Comparison of ENCODE assay signal across 18 cellular contexts in genomic region chrX:74510401-74510800, GRCh38.
DNase-seq lines count a peak whose midpoint lies in the region; ATAC-seq and TF ChIP-seq lines count a peak whose summit lies in the region.
"Had no signal": no experiment of that assay in that cellular context is flagged by ENCODE, and none has a peak within 500 bp of the region (broad histone marks: within the 10 kb centered on the region; RNA-seq: fewer than 3 reads in every experiment).

No MANE protein-coding gene starts in this region.

- DNase-seq in WTC11 (ENCODE audit: low spot score) (no peak), GM19238 (ENCODE audit: insufficient read length, low spot score) (no peak)
- no peak for DNase-seq in activated CD8-positive, alpha-beta memory T cell treated with anti-CD3 and anti-CD28 coated beads for 24 hours
- DNase-seq in CD4-positive, alpha-beta memory T cell = no peak
- DNase-seq: activated T-cell treated with anti-CD3 and anti-CD28 coated beads, Interleukin-2, amount 50 U/mL, for 48 hours; Calu3; mammary epithelial cell; NCI-H187; NCI-H69; stimulated activated CD4-positive, alpha-beta T cell treated with anti-CD3 and anti-CD28 coated beads, Interleukin-1b, Interleukin-23, amount 100 ng/mL, for 48 hours; T-cell had no signal

- no peaks in the 10 kb centered on the region for H3K9me3 ChIP-seq in CD4-positive, alpha-beta memory T cell (ENCODE audit: control insufficient read depth in 1 of 2, low read length in 2 of 2)
- H3K9me3 ChIP-seq: right atrium auricular region, thoracic aorta had no signal

- POLR2A ChIA-PET in WTC11 (lab: Charles Lee) = no interaction called here
- POLR2A ChIA-PET in CD4-positive, alpha-beta memory T cell (lab: Charles Lee; ENCODE audit: partially characterized antibody) = no interaction called here

- no peak overlapping the region for H3K4me3 ChIP-seq in CD4-positive, alpha-beta memory T cell (ENCODE audit: low read length in 2 of 2)
- H3K4me3 ChIP-seq: right atrium auricular region, thoracic aorta had no signal

- H3K27me3 Mint-ChIP-seq in WTC11 (ENCODE audit: low read depth) = no peaks in the 10 kb centered on the region; the same call in 1 of the 2 replicates
- no peaks in the 10 kb centered on the region for H3K27me3 Mint-ChIP-seq in CD4-positive, alpha-beta memory T cell

- H3K9me3 Mint-ChIP-seq in WTC11 = peaks cover 2% of the 10 kb centered on the region; the same call in 1 of the 2 replicates
- H3K9me3 Mint-ChIP-seq in CD4-positive, alpha-beta memory T cell = no peaks in the 10 kb centered on the region
- H3K9me3 Mint-ChIP-seq: T-cell had no signal

- no peak overlapping the region for H3K4me3 Mint-ChIP-seq in WTC11
- no peak overlapping the region for H3K4me3 Mint-ChIP-seq in CD4-positive, alpha-beta memory T cell
- H3K4me3 Mint-ChIP-seq: T-cell had no signal

- intact Hi-C loops in CD4-positive, alpha-beta memory T cell (cut with micrococcal nuclease) = no loop called here

- CTCF ChIA-PET in WTC11 (lab: Charles Lee) = no interaction called here
- CTCF ChIA-PET in CD4-positive, alpha-beta memory T cell (lab: Charles Lee; ENCODE audit: partially characterized antibody) = no interaction called here

- H3K36me3 Mint-ChIP-seq in WTC11 = peaks cover 6% of the 10 kb centered on the region; the same call in 1 of the 2 replicates
- no peaks in the 10 kb centered on the region for H3K36me3 Mint-ChIP-seq in CD4-positive, alpha-beta memory T cell
- H3K36me3 Mint-ChIP-seq: T-cell had no signal

- no peaks in the 10 kb centered on the region for H3K4me1 ChIP-seq in CD4-positive, alpha-beta memory T cell (ENCODE audit: insufficient read depth, low read length)
- H3K4me1 ChIP-seq: right atrium auricular region had no signal

- TF ChIP-seq CTCF in WTC11 (IDR thresholded peaks at IDR 0.05) = no peak

- H3K27me3 ChIP-seq in CD4-positive, alpha-beta memory T cell (ENCODE audit: insufficient read depth, low read length) = no peaks in the 10 kb centered on the region
- H3K27me3 ChIP-seq: right atrium auricular region had no signal

- no peaks in the 10 kb centered on the region for H3K36me3 ChIP-seq in CD4-positive, alpha-beta memory T cell (ENCODE audit: insufficient read depth, low read length)
- H3K36me3 ChIP-seq: right atrium auricular region, thoracic aorta had no signal

- ATAC-seq in GM18519 (IDR thresholded peaks at IDR 0.05; ENCODE audit: low FRiP score, unreplicated experiment) (peak; percentile 57), GM21447 (IDR thresholded peaks at IDR 0.05; ENCODE audit: unreplicated experiment) (peak; percentile 72), HG02885 (IDR thresholded peaks at IDR 0.05; ENCODE audit: poor library complexity, unreplicated experiment) (peak; percentile 63), HG03520 (IDR thresholded peaks at IDR 0.05; ENCODE audit: unreplicated experiment) (peak; percentile 59), WTC11 (no peak)
- ATAC-seq: activated CD4-positive, CD25-positive, alpha-beta regulatory T cell treated with anti-CD3 and anti-CD28 coated beads, Interleukin-2, amount 50 U/mL, for 24 hours; T-cell had no signal

- peaks cover 19% of the 10 kb centered on the region for H3K4me1 Mint-ChIP-seq in WTC11
- H3K4me1 Mint-ChIP-seq in CD4-positive, alpha-beta memory T cell = peaks cover 0 to 3% (median 1%) of the 10 kb centered on the region in 4 donors

- no peak overlapping the region for H3K27ac ChIP-seq in CD4-positive, alpha-beta memory T cell (ENCODE audit: low read depth, low read length)
- H3K27ac ChIP-seq: right atrium auricular region, thoracic aorta had no signal

- H3K27ac Mint-ChIP-seq in WTC11 = no peak overlapping the region
- H3K27ac Mint-ChIP-seq in CD4-positive, alpha-beta memory T cell = peak overlapping the region in 1 of 7 donors; percentile 47
- H3K27ac Mint-ChIP-seq: T-cell had no signal

TF ChIP-seq in WTC11, 78 proteins besides CTCF, POLR2A, EP300 and RAD21:
- no peak for TF ChIP-seq ERG (CRISPR knock-in tag; IDR thresholded peaks at IDR 0.05)
- TF ChIP-seq E2F1 (CRISPR knock-in tag; IDR thresholded peaks at IDR 0.05) = no peak
- no peak for TF ChIP-seq FOXP4 (CRISPR knock-in tag; IDR thresholded peaks at IDR 0.05)
- TF ChIP-seq TEAD1 (CRISPR knock-in tag; IDR thresholded peaks at IDR 0.05) = no peak
- no peak for TF ChIP-seq PRRX2 (CRISPR knock-in tag; IDR thresholded peaks at IDR 0.05)
- no peak for TF ChIP-seq PREB (CRISPR knock-in tag; IDR thresholded peaks at IDR 0.05; ENCODE audit: borderline replicate concordance)
- no peak for TF ChIP-seq HMGA2 (CRISPR knock-in tag; IDR thresholded peaks at IDR 0.05)
- no peak for TF ChIP-seq NR3C1 (CRISPR knock-in tag; conservative IDR thresholded peaks at IDR 0.05; ENCODE audit: low read depth)
- TF ChIP-seq ZNF263 (CRISPR knock-in tag; IDR thresholded peaks at IDR 0.05; ENCODE audit: low read depth) = no peak
- no peak for TF ChIP-seq IRF2 (CRISPR knock-in tag; IDR thresholded peaks at IDR 0.05; ENCODE audit: borderline replicate concordance, low read depth)
- no peak for TF ChIP-seq GRHL2 (CRISPR knock-in tag; IDR thresholded peaks at IDR 0.05; ENCODE audit: insufficient replicate concordance, severe bottlenecking)
- TF ChIP-seq MLX (CRISPR knock-in tag; IDR thresholded peaks at IDR 0.05) = no peak
- TF ChIP-seq ZBTB43 (CRISPR knock-in tag; IDR thresholded peaks at IDR 0.05) = no peak
- TF ChIP-seq ZNF671 (CRISPR knock-in tag; IDR thresholded peaks at IDR 0.05) = no peak
- no peak for TF ChIP-seq TP53 (CRISPR knock-in tag; IDR thresholded peaks at IDR 0.05)
